In the genomic region with DNA sequence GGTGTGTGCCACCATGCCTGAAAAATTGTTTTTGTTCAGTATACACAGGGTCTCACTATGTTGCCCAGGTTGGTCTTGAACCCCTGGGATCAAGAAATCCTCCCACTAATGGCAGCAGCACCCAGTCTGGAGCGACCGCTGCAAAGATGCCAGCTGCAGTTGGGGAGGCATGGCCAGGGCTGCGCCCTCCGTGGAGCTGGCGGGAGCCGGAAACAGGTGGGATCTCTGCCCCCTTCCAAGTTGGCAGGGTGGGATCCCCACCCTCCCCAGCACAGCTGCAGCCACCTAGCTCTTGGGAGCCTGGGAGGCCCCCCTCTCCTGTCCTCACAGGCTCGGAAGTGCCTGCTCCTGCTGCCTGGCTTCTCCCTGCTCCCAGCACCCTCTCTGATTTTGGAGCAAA, we compare ENCODE assay signal across 33 cellular contexts.
DNase-seq lines count a peak whose midpoint lies in the region; ATAC-seq and TF ChIP-seq lines count a peak whose summit lies in the region.
"Had no signal": no experiment of that assay in that cellular context is flagged by ENCODE, and none has a peak within 500 bp of the region (broad histone marks: within the 10 kb centered on the region; RNA-seq: fewer than 3 reads in every experiment).

No MANE protein-coding gene starts in this region.

- H3K27ac Mint-ChIP-seq in stimulated activated naive CD8-positive, alpha-beta T cell treated with anti-CD3 and anti-CD28 coated beads, Interleukin-15, amount 100 ng/mL, for 72 hours: no peak overlapping the region
- no peak overlapping the region for H3K27ac Mint-ChIP-seq in stimulated activated effector memory CD8-positive, alpha-beta T cell treated with anti-CD3 and anti-CD28 coated beads, Interleukin-12 subunit alpha, Interleukin-12 subunit beta, amount 100 ng/mL, for 72 hours
- no peak overlapping the region for H3K27ac Mint-ChIP-seq in progenitor cell of endocrine pancreas
- H3K27ac Mint-ChIP-seq: B cell; CD14-positive monocyte; CD4-positive, alpha-beta memory T cell; CD4-positive, alpha-beta T cell; CD4-positive, CD25-positive, alpha-beta regulatory T cell; CD8-positive, alpha-beta memory T cell; CD8-positive, alpha-beta T cell had no signal

- H2BK5ac ChIP-seq in neuronal stem cell (ENCODE audit: low read length): no peak overlapping the region

- no peak overlapping the region for H3K27ac ChIP-seq in neuronal stem cell (replicated peaks; ENCODE audit: low read length)
- H3K27ac ChIP-seq: 22Rv1; A549; BLaER1; BLaER1 treated with 17β-estradiol and CSF1 and Interleukin-3, amounts not matched to agents 10 nM and 100 nM; C4-2B had no signal

- H2BK12ac ChIP-seq in neuronal stem cell (ENCODE audit: low read length): no peak overlapping the region

- no peak for TF ChIP-seq CTCF in progenitor cell of endocrine pancreas (IDR thresholded peaks at IDR 0.05; ENCODE audit: unreplicated experiment)

- peak; percentile 11 for ATAC-seq in stimulated activated naive CD8-positive, alpha-beta T cell treated with anti-CD3 and anti-CD28 coated beads, Interleukin-15, amount 100 ng/mL, for 72 hours
- ATAC-seq in stimulated activated naive CD8-positive, alpha-beta T cell treated with anti-CD3 and anti-CD28 coated beads, Interleukin-15, Interleukin-2, amounts not matched to agents 100 U/mL and 50 U/mL, for 24 hours: no peak
- ATAC-seq in stimulated activated effector memory CD8-positive, alpha-beta T cell treated with anti-CD3 and anti-CD28 coated beads, Interleukin-12 subunit alpha, Interleukin-12 subunit beta, amount 100 ng/mL, for 72 hours: peak; percentile 3
- ATAC-seq: A549; CD8-positive, alpha-beta T cell had no signal

- no peak overlapping the region for H3K4me3 Mint-ChIP-seq in stimulated activated naive CD8-positive, alpha-beta T cell treated with anti-CD3 and anti-CD28 coated beads, Interleukin-15, amount 100 ng/mL, for 72 hours
- no peak overlapping the region for H3K4me3 Mint-ChIP-seq in stimulated activated effector memory CD8-positive, alpha-beta T cell treated with anti-CD3 and anti-CD28 coated beads, Interleukin-12 subunit alpha, Interleukin-12 subunit beta, amount 100 ng/mL, for 72 hours
- no peak overlapping the region for H3K4me3 Mint-ChIP-seq in progenitor cell of endocrine pancreas (ENCODE audit: low read depth)
- H3K4me3 Mint-ChIP-seq: B cell; CD14-positive monocyte; CD4-positive, alpha-beta memory T cell; CD4-positive, alpha-beta T cell; CD4-positive, CD25-positive, alpha-beta regulatory T cell; CD8-positive, alpha-beta memory T cell; CD8-positive, alpha-beta T cell had no signal

- WGBS in neuronal stem cell (ENCODE audit: extremely low coverage in 2 of 2, insufficient read length in 2 of 2, insufficient replicate concordance in 1 of 2), 2 donors: no CpG with 5 or more reads among the region's 7 CpGs

- H3K4ac ChIP-seq in neuronal stem cell (ENCODE audit: low read length): no peak overlapping the region

- H3K23ac ChIP-seq in neuronal stem cell (ENCODE audit: low read depth, low read length, poor library complexity): no peak overlapping the region

- H4K91ac ChIP-seq in neuronal stem cell (ENCODE audit: low read depth, low read length, poor library complexity): no peak overlapping the region

- peaks cover 2% of the 10 kb centered on the region for H3K79me1 ChIP-seq in neuronal stem cell (ENCODE audit: low read depth, low read length)

- no peaks in the 10 kb centered on the region for H3K27me3 Mint-ChIP-seq in stimulated activated naive CD8-positive, alpha-beta T cell treated with anti-CD3 and anti-CD28 coated beads, Interleukin-15, amount 100 ng/mL, for 72 hours
- H3K27me3 Mint-ChIP-seq in progenitor cell of endocrine pancreas: no peaks in the 10 kb centered on the region
- H3K27me3 Mint-ChIP-seq: B cell; CD4-positive, CD25-positive, alpha-beta regulatory T cell had no signal

- H3K4me1 Mint-ChIP-seq in stimulated activated naive CD8-positive, alpha-beta T cell treated with anti-CD3 and anti-CD28 coated beads, Interleukin-15, amount 100 ng/mL, for 72 hours: no peaks in the 10 kb centered on the region
- no peaks in the 10 kb centered on the region for H3K4me1 Mint-ChIP-seq in stimulated activated effector memory CD8-positive, alpha-beta T cell treated with anti-CD3 and anti-CD28 coated beads, Interleukin-12 subunit alpha, Interleukin-12 subunit beta, amount 100 ng/mL, for 72 hours
- no peaks in the 10 kb centered on the region for H3K4me1 Mint-ChIP-seq in progenitor cell of endocrine pancreas (ENCODE audit: low read depth)
- H3K4me1 Mint-ChIP-seq: B cell; CD14-positive monocyte; CD4-positive, alpha-beta memory T cell; CD4-positive, CD25-positive, alpha-beta regulatory T cell; CD8-positive, alpha-beta memory T cell had no signal

- peaks cover 4 to 22% of the 10 kb centered on the region in 2 donors for H3K9me3 ChIP-seq in neuronal stem cell (replicated peaks in 1 of 2; ENCODE audit: control insufficient read depth in 2 of 2, insufficient read depth in 1 of 2, low read depth in 1 of 2, low read length in 2 of 2)
- H3K9me3 ChIP-seq: BE2C had no signal

- DNase-seq in stimulated activated naive CD8-positive, alpha-beta T cell treated with anti-CD3 and anti-CD28 coated beads, Interleukin-15, amount 100 ng/mL, for 72 hours: no peak
- DNase-seq in stimulated activated naive CD8-positive, alpha-beta T cell treated with anti-CD3 and anti-CD28 coated beads, Interleukin-15, Interleukin-2, amounts not matched to agents 100 U/mL and 50 U/mL, for 24 hours: no peak
- DNase-seq in neuronal stem cell (ENCODE audit: low spot score) (no peak), progenitor cell of endocrine pancreas (ENCODE audit: low spot score, unreplicated experiment) (no peak), HCEC 1CT (no peak)
- DNase-seq in stimulated activated effector memory CD8-positive, alpha-beta T cell treated with anti-CD3 and anti-CD28 coated beads, Interleukin-12 subunit alpha, Interleukin-12 subunit beta, amount 100 ng/mL, for 72 hours (ENCODE audit: low spot score in 2 of 2): no peak
- DNase-seq: 8988T; ACHN; AML-193; BE2C; C1 segment of cervical spinal cord; Caco-2; Calu3; CD4-positive, alpha-beta memory T cell; CD4-positive, alpha-beta T cell; CD4-positive, CD25-positive, alpha-beta regulatory T cell; CD8-positive, alpha-beta memory T cell; CD8-positive, alpha-beta T cell; COR-L47; DMS 273 treated with DMSO at 0.1 percent for 48 hours; DMS153; DMS53; DMS79; DMS79 treated with DMSO at 0.1 percent for 48 hours; DND-41; EL had no signal

- H3K27me3 ChIP-seq in neuronal stem cell (ENCODE audit: control insufficient read depth in 3 of 3, insufficient read depth in 3 of 3, low read depth in 1 of 3, low read length in 3 of 3): no peaks in the 10 kb centered on the region
- H3K27me3 ChIP-seq: BE2C; BLaER1; BLaER1 treated with 17β-estradiol and CSF1 and Interleukin-3, amounts not matched to agents 10 nM and 100 nM had no signal

- H4K8ac ChIP-seq in neuronal stem cell (ENCODE audit: low read depth, low read length): no peak overlapping the region

- no peak overlapping the region for H2BK15ac ChIP-seq in neuronal stem cell (ENCODE audit: low read length)

- no peak overlapping the region for H2AFZ ChIP-seq in neuronal stem cell (ENCODE audit: low read length)

- peaks cover 3 to 49% of the 10 kb centered on the region in 2 donors for H3K36me3 ChIP-seq in neuronal stem cell (replicated peaks in 1 of 2; ENCODE audit: control insufficient read depth in 2 of 2, insufficient read depth in 2 of 2, low read length in 2 of 2)
- H3K36me3 ChIP-seq: BE2C had no signal

- H2BK120ac ChIP-seq in neuronal stem cell (ENCODE audit: low read depth, low read length): no peak overlapping the region

- H3K9me3 Mint-ChIP-seq in stimulated activated naive CD8-positive, alpha-beta T cell treated with anti-CD3 and anti-CD28 coated beads, Interleukin-15, amount 100 ng/mL, for 72 hours: no peaks in the 10 kb centered on the region
- H3K9me3 Mint-ChIP-seq in stimulated activated effector memory CD8-positive, alpha-beta T cell treated with anti-CD3 and anti-CD28 coated beads, Interleukin-12 subunit alpha, Interleukin-12 subunit beta, amount 100 ng/mL, for 72 hours: no peaks in the 10 kb centered on the region
- H3K9me3 Mint-ChIP-seq in progenitor cell of endocrine pancreas (ENCODE audit: low read depth): no peaks in the 10 kb centered on the region
- H3K9me3 Mint-ChIP-seq: CD4-positive, alpha-beta memory T cell; CD4-positive, alpha-beta T cell; CD4-positive, CD25-positive, alpha-beta regulatory T cell; CD8-positive, alpha-beta memory T cell; CD8-positive, alpha-beta T cell had no signal

- no peak overlapping the region for H3K4me3 ChIP-seq in neuronal stem cell (ENCODE audit: low read length in 2 of 2)
- H3K4me3 ChIP-seq: A549; BLaER1; BLaER1 treated with 17β-estradiol and CSF1 and Interleukin-3, amounts not matched to agents 10 nM and 100 nM had no signal

- peak overlapping the region; percentile 5 for H3K14ac ChIP-seq in neuronal stem cell (ENCODE audit: low read length)

- H2AK5ac ChIP-seq in neuronal stem cell (ENCODE audit: low read depth, low read length): no peak overlapping the region

- no peak overlapping the region for H3K4me2 ChIP-seq in neuronal stem cell (ENCODE audit: insufficient read depth, low read length, poor library complexity, severe bottlenecking)
- H3K4me2 ChIP-seq: A549; BLaER1; BLaER1 treated with 17β-estradiol and CSF1 and Interleukin-3, amounts not matched to agents 10 nM and 100 nM had no signal

- no peaks in the 10 kb centered on the region for H3K36me3 Mint-ChIP-seq in stimulated activated effector memory CD8-positive, alpha-beta T cell treated with anti-CD3 and anti-CD28 coated beads, Interleukin-12 subunit alpha, Interleukin-12 subunit beta, amount 100 ng/mL, for 72 hours
- peaks cover 8% of the 10 kb centered on the region for H3K36me3 Mint-ChIP-seq in progenitor cell of endocrine pancreas (ENCODE audit: insufficient read depth)
- H3K36me3 Mint-ChIP-seq: CD14-positive monocyte; CD4-positive, alpha-beta memory T cell; CD4-positive, CD25-positive, alpha-beta regulatory T cell; CD8-positive, alpha-beta memory T cell; CD8-positive, alpha-beta T cell had no signal

- no peak overlapping the region for H3K18ac ChIP-seq in neuronal stem cell (ENCODE audit: low read length)

- no peak overlapping the region for H3K9ac ChIP-seq in neuronal stem cell (ENCODE audit: low read depth, low read length, poor library complexity)
- H3K9ac ChIP-seq: BLaER1; BLaER1 treated with 17β-estradiol and CSF1 and Interleukin-3, amounts not matched to agents 10 nM and 100 nM had no signal

- peaks cover 3 to 5% of the 10 kb centered on the region in 2 donors for H3K4me1 ChIP-seq in neuronal stem cell (ENCODE audit: control insufficient read depth in 2 of 2, insufficient read depth in 1 of 2, low read depth in 1 of 2, low read length in 2 of 2)
- H3K4me1 ChIP-seq: A549, Caco-2 had no signal
